In the genomic region with DNA sequence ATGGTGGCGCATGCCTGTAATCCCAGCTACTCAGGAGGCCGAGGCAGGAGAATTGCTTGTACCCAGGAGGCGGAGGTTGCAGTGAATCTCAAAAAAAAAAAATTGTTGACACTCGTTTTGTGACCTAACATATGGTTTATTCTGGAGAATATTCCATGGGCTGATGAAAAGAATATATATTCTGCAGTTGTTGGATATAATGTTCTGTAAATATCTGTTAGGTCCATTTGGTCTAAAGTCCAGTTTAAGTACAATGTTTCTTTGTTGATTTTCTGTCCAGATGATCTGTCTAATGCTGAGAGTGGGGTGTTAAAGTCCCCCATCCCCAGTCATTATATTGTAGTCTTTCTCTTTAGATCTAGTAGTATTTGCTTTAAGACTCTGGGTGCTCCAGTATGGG, we compare ENCODE assay signal across 1 cellular context.
A peak's percentile ranks its signal among the peaks of the same experiment; 100 is the strongest.
TF ChIP-seq lines count a peak whose summit lies in the region.

No MANE protein-coding gene starts in this region.

TF ChIP-seq in HepG2, 621 proteins besides CTCF, POLR2A, EP300 and RAD21 (continued from another document):
- TF ChIP-seq, protein P1, sequence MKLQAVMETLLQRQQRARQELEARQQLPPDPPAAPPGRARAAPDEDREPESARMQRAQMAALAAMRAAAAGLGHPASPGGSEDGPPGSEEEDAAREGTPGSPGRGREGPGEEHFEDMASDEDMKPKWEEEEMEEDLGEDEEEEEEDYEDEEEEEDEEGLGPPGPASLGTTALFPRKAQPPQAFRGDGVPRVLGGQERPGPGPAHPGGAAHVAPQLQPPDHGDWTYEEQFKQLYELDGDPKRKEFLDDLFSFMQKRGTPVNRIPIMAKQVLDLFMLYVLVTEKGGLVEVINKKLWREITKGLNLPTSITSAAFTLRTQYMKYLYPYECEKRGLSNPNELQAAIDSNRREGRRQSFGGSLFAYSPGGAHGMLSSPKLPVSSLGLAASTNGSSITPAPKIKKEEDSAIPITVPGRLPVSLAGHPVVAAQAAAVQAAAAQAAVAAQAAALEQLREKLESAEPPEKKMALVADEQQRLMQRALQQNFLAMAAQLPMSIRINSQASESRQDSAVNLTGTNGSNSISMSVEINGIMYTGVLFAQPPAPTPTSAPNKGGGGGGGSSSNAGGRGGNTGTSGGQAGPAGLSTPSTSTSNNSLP (IDR thresholded peaks at IDR 0.05; ENCODE audit: low read depth, low read length), result peak; percentile 53; the same call in 1 of the 2 replicates
- TF ChIP-seq HNF4A (CRISPR knock-in tag; IDR thresholded peaks at IDR 0.05) (peak; percentile 64), ZNF644 (CRISPR knock-in tag; IDR thresholded peaks at IDR 0.05; ENCODE audit: low read depth) (no peak), RELA (CRISPR knock-in tag; IDR thresholded peaks at IDR 0.05) (no peak), XBP1 (CRISPR knock-in tag; IDR thresholded peaks at IDR 0.05) (no peak)
- TF ChIP-seq, protein P2, sequence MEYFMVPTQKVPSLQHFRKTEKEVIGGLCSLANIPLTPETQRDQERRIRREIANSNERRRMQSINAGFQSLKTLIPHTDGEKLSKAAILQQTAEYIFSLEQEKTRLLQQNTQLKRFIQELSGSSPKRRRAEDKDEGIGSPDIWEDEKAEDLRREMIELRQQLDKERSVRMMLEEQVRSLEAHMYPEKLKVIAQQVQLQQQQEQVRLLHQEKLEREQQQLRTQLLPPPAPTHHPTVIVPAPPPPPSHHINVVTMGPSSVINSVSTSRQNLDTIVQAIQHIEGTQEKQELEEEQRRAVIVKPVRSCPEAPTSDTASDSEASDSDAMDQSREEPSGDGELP (IDR thresholded peaks at IDR 0.05; ENCODE audit: borderline replicate concordance, low read depth), result peak; percentile 58; the same call in 1 of the 2 replicates
- TF ChIP-seq, protein P3, sequence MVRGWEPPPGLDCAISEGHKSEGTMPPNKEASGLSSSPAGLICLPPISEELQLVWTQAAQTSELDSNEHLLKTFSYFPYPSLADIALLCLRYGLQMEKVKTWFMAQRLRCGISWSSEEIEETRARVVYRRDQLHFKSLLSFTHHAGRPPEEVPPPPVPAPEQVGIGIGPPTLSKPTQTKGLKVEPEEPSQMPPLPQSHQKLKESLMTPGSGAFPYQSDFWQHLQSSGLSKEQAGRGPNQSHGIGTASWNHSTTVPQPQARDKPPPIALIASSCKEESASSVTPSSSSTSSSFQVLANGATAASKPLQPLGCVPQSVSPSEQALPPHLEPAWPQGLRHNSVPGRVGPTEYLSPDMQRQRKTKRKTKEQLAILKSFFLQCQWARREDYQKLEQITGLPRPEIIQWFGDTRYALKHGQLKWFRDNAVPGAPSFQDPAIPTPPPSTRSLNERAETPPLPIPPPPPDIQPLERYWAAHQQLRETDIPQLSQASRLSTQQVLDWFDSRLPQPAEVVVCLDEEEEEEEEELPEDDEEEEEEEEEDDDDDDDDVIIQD (CRISPR knock-in tag; IDR thresholded peaks at IDR 0.05; ENCODE audit: low read depth), result 0 out of 2 replicates have a peak, but pooled peaks have one; percentile 8
TF ChIP-seq in HepG2: peak in this region for 17.
